ENCODE assay signal across 21 cellular contexts in genomic region chr12:59166457-59166856, GRCh38.
DNase-seq lines count a peak whose midpoint lies in the region; ATAC-seq and TF ChIP-seq lines count a peak whose summit lies in the region.
"Had no signal": no experiment of that assay in that cellular context is flagged by ENCODE, and none has a peak within 500 bp of the region (broad histone marks: within the 10 kb centered on the region; RNA-seq: fewer than 3 reads in every experiment).

No MANE protein-coding gene starts in this region.

- peak overlapping the region; percentile 8 for H3K4me3 Mint-ChIP-seq in Caco-2 (ENCODE audit: unreplicated experiment)
- H3K4me3 Mint-ChIP-seq in osteocyte (ENCODE audit: unreplicated experiment): no peak overlapping the region
- H3K4me3 Mint-ChIP-seq: B cell; CD4-positive, CD25-positive, alpha-beta regulatory T cell; IgD-negative memory B cell had no signal

- intact Hi-C loops in Caco-2 (cut with micrococcal nuclease; ENCODE audit: unreplicated experiment): loop anchor here (1.0 to 5.0 kb wide), 3 partner anchors 202 to 819 kb away; no protein-coding TSS in a partner anchor

- H3K36me3 ChIP-seq in Caco-2 (ENCODE audit: control insufficient read depth, insufficient read depth, low read length) (no peaks in the 10 kb centered on the region), fibroblast of lung (ENCODE audit: control insufficient read depth, insufficient read depth, low read length) (no peaks in the 10 kb centered on the region)

- no peaks in the 10 kb centered on the region for H3K9me3 Mint-ChIP-seq in Caco-2 (ENCODE audit: unreplicated experiment)
- H3K9me3 Mint-ChIP-seq in osteocyte (ENCODE audit: unreplicated experiment): no peaks in the 10 kb centered on the region

- no peak for ATAC-seq in GM19395 (IDR thresholded peaks at IDR 0.05; ENCODE audit: unreplicated experiment)
- ATAC-seq: A549, HCT116 had no signal

- no peaks in the 10 kb centered on the region for H3K79me2 ChIP-seq in fibroblast of lung (ENCODE audit: control insufficient read depth, insufficient read depth, low read length)

- no peak for TF ChIP-seq CTCF in Caco-2 (IDR thresholded peaks at IDR 0.05; ENCODE audit: insufficient read depth in 1 of 2, low read depth in 1 of 2, low read length in 1 of 2, severe bottlenecking in 1 of 2, unreplicated experiment in 1 of 2)
- no peak for TF ChIP-seq CTCF in fibroblast of lung (conservative IDR thresholded peaks at IDR 0.05 in 1 of 2, IDR thresholded peaks at IDR 0.05 in 1 of 2; ENCODE audit: low read depth in 1 of 2, low read length in 2 of 2)
- TF ChIP-seq CTCF in osteocyte (IDR thresholded peaks at IDR 0.05): no peak

- no peak overlapping the region for H3K27ac Mint-ChIP-seq in Caco-2 (ENCODE audit: unreplicated experiment)
- H3K27ac Mint-ChIP-seq in osteocyte (ENCODE audit: unreplicated experiment): peak overlapping the region; percentile 40
- H3K27ac Mint-ChIP-seq: B cell; CD4-positive, CD25-positive, alpha-beta regulatory T cell; IgD-negative memory B cell had no signal

- peak overlapping the region; percentile 27 for H3K4me2 ChIP-seq in fibroblast of lung (ENCODE audit: extremely low read depth, insufficient read depth, low read length)
- H3K4me2 ChIP-seq: A549 had no signal

- no peaks in the 10 kb centered on the region for H4K20me1 ChIP-seq in fibroblast of lung (ENCODE audit: control insufficient read depth, extremely low read depth, insufficient read depth, low read length)

- no TSS peak for BruUV-seq in Caco-2 (replicated peaks; lab: Mats Ljungman, UMichigan)

- POLR2A ChIA-PET in Caco-2 (lab: Charles Lee): no interaction called here

- H3K27me3 ChIP-seq in Caco-2 (replicated peaks; ENCODE audit: control insufficient read depth, insufficient read depth, low read length): no peaks in the 10 kb centered on the region
- no peaks in the 10 kb centered on the region for H3K27me3 ChIP-seq in fibroblast of lung (ENCODE audit: control insufficient read depth, insufficient read depth, low read length)

- DNase-seq in Caco-2: peak in 1 of 2 experiments; percentile 17
- DNase-seq in LoVo (ENCODE audit: low spot score): peak; percentile 42
- peak in 1 of 2 donors; percentile 27 for DNase-seq in fibroblast of lung (ENCODE audit: low read depth in 2 of 2)
- no peak for DNase-seq in osteocyte (ENCODE audit: extremely low spot score, unreplicated experiment)
- no peak for DNase-seq in NCI-H1930 (lab: John Stamatoyannopoulos, UW)
- no peak for DNase-seq in T-helper 2 cell
- DNase-seq: CD4-positive, CD25-positive, alpha-beta regulatory T cell; DMS 273 treated with DMSO at 0.1 percent for 48 hours; NCI-H1694; NCI-H2081 treated with DMSO at 0.1 percent for 48 hours; NCI-H2171 treated with DMSO at 0.1 percent for 48 hours; NCI-H524 treated with DMSO at 0.1 percent for 48 hours; NCI-H82; OCI-M1; Right ventricle myocardium superior; SW 1271 had no signal

- H3K9me3 ChIP-seq in Caco-2 (no peaks in the 10 kb centered on the region; the same call in 1 of the 2 replicates), fibroblast of lung (ENCODE audit: control insufficient read depth, insufficient read depth, low read depth, low read length) (no peaks in the 10 kb centered on the region)
- H3K9me3 ChIP-seq: A549 had no signal

- H3K4me1 Mint-ChIP-seq in Caco-2 (ENCODE audit: low read depth, unreplicated experiment): peaks cover 14% of the 10 kb centered on the region
- peaks cover 31% of the 10 kb centered on the region for H3K4me1 Mint-ChIP-seq in osteocyte (ENCODE audit: unreplicated experiment)
- H3K4me1 Mint-ChIP-seq: B cell; CD4-positive, CD25-positive, alpha-beta regulatory T cell; IgD-negative memory B cell had no signal

- H3K4me1 ChIP-seq in Caco-2 (peaks cover 19% of the 10 kb centered on the region), fibroblast of lung (ENCODE audit: control insufficient read depth, extremely low read depth, insufficient read depth, low read length) (no peaks in the 10 kb centered on the region)
- H3K4me1 ChIP-seq: A549 had no signal

- H2AFZ ChIP-seq in fibroblast of lung (ENCODE audit: low read length): no peak overlapping the region

- H3K27me3 Mint-ChIP-seq in Caco-2 (ENCODE audit: insufficient read depth, unreplicated experiment): no peaks in the 10 kb centered on the region
- peaks cover 8% of the 10 kb centered on the region for H3K27me3 Mint-ChIP-seq in osteocyte (ENCODE audit: unreplicated experiment)
- H3K27me3 Mint-ChIP-seq: CD4-positive, CD25-positive, alpha-beta regulatory T cell; IgD-negative memory B cell had no signal

- no peaks in the 10 kb centered on the region for H3K36me3 Mint-ChIP-seq in Caco-2 (ENCODE audit: insufficient read depth, unreplicated experiment)
- H3K36me3 Mint-ChIP-seq in osteocyte (ENCODE audit: unreplicated experiment): no peaks in the 10 kb centered on the region
- H3K36me3 Mint-ChIP-seq: CD4-positive, CD25-positive, alpha-beta regulatory T cell; IgD-negative memory B cell had no signal

- H3K9ac ChIP-seq in fibroblast of lung (ENCODE audit: insufficient read depth, low read length): no peak overlapping the region

- H3K4me3 ChIP-seq in Caco-2 (ENCODE audit: low read depth, low read length) (no peak overlapping the region), fibroblast of lung (replicated peaks in 1 of 4; ENCODE audit: control extremely low read depth in 1 of 4, insufficient read depth in 1 of 4, low read depth in 3 of 4, low read length in 4 of 4) (no peak overlapping the region)
- H3K4me3 ChIP-seq: A549 had no signal

- CTCF ChIA-PET in Caco-2 (lab: Charles Lee): no interaction called here

- H3K27ac ChIP-seq in fibroblast of lung (ENCODE audit: insufficient read depth, low read length): no peak overlapping the region
- H3K27ac ChIP-seq: A549 had no signal
